ENCODE assay signal across 1 cellular context in the genomic region with DNA sequence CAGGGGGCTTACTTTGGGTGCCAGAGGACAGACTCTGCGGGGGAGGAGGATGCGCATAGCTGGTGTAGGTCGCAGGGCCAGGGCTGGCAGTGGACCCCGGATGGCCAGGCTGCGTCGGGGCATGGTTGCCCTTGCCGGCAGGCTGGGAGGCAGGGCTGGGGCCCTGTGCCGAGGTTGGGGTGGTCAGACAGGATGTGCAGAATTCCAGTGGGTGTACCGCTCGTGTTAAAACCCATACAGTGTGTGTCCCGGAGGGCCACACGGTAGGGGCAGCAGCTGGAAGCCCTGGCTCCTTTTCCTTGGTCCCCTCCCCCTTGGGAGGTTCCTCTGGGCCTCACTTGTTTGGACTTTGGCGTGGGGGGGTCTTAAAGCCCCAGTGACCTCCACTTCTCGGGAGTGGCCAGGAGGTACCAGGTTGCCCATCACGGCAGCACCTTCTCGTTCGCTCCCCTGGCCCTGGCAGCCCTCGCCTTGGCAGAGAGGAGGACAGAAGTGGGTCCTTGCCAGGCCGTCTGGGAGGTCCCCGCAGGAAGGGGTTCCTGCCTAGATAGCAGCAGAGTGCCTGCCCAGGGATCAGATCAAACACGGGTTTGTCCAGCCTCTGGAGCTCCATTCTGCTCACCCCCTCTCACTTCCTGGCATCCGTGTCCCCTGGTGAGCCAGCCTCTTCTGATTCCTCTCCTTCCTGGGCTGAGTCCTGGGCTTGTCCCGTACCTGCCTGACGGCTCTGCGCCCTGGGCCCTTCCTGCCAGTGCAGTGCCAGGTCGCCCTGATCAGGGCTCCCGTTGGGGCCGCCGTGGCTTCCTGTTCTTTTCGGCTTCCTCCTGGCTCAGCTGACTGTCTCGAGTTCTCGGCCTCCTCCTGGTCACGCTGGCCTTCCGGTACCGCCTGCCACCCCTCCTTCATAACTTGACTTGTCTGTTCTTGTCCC.
TF ChIP-seq lines count a peak whose summit lies in the region.

No MANE protein-coding gene starts in this region.

TF ChIP-seq in HepG2, 621 proteins besides CTCF, POLR2A, EP300 and RAD21 (continues in another document):
- TF ChIP-seq MED13 (CRISPR knock-in tag; IDR thresholded peaks at IDR 0.05) (0 out of 2 replicates have a peak, but pooled peaks have one; percentile 56), KLF12 (CRISPR knock-in tag; IDR thresholded peaks at IDR 0.05; ENCODE audit: borderline replicate concordance) (0 out of 2 replicates have a peak, but pooled peaks have one; percentile 39), KMT2A (CRISPR knock-in tag; IDR thresholded peaks at IDR 0.05) (0 out of 2 replicates have a peak, but pooled peaks have one; percentile 9), ETV5 (CRISPR knock-in tag; IDR thresholded peaks at IDR 0.05; ENCODE audit: borderline replicate concordance) (peak; percentile 4; the same call in 1 of the 2 replicates), TBX2 (CRISPR knock-in tag; IDR thresholded peaks at IDR 0.05; ENCODE audit: borderline replicate concordance) (0 out of 2 replicates have a peak, but pooled peaks have one; percentile 9), SOX6 (IDR thresholded peaks at IDR 0.05) (no peak), SOX6 (CRISPR knock-in tag; IDR thresholded peaks at IDR 0.05) (0 out of 2 replicates have a peak, but pooled peaks have one; percentile 38), ZNF619 (CRISPR knock-in tag; IDR thresholded peaks at IDR 0.05) (0 out of 2 replicates have a peak, but pooled peaks have one; percentile 35), SOX5 (CRISPR knock-in tag; IDR thresholded peaks at IDR 0.05; ENCODE audit: borderline replicate concordance) (no peak), ZNF567 (CRISPR knock-in tag; IDR thresholded peaks at IDR 0.05; ENCODE audit: borderline replicate concordance) (0 out of 2 replicates have a peak, but pooled peaks have one; percentile 25), ZNF350 (CRISPR knock-in tag; IDR thresholded peaks at IDR 0.05; ENCODE audit: borderline replicate concordance, low read depth) (peak; percentile 58; the same call in 1 of the 2 replicates), ZBTB3 (CRISPR knock-in tag; IDR thresholded peaks at IDR 0.05; ENCODE audit: borderline replicate concordance, low read depth) (0 out of 2 replicates have a peak, but pooled peaks have one; percentile 70), ZNF678 (CRISPR knock-in tag; IDR thresholded peaks at IDR 0.05) (0 out of 2 replicates have a peak, but pooled peaks have one; percentile 70), PCBP1 (IDR thresholded peaks at IDR 0.05; ENCODE audit: borderline replicate concordance, low read depth, low read length) (0 out of 2 replicates have a peak, but pooled peaks have one; percentile 68), MAF1 (CRISPR knock-in tag; IDR thresholded peaks at IDR 0.05; ENCODE audit: borderline replicate concordance) (0 out of 2 replicates have a peak, but pooled peaks have one; percentile 40), HNRNPLL (IDR thresholded peaks at IDR 0.05; ENCODE audit: low read depth, low read length, poor library complexity, severe bottlenecking) (peak; percentile 21), ZNF34 (CRISPR knock-in tag; IDR thresholded peaks at IDR 0.05; ENCODE audit: borderline replicate concordance) (peak; percentile 36; the same call in 1 of the 2 replicates), DNMT3B (CRISPR knock-in tag; conservative IDR thresholded peaks at IDR 0.05) (0 out of 2 replicates have a peak, but pooled peaks have one; percentile 41), NR2C2 (CRISPR knock-in tag; IDR thresholded peaks at IDR 0.05; ENCODE audit: borderline replicate concordance) (peak; percentile 48; the same call in 1 of the 2 replicates), LCORL (IDR thresholded peaks at IDR 0.05) (no peak), LCORL (CRISPR knock-in tag; IDR thresholded peaks at IDR 0.05) (peak; percentile 65), ZMYM4 (CRISPR knock-in tag; IDR thresholded peaks at IDR 0.05) (peak; percentile 17; the same call in 1 of the 2 replicates), ZBTB7B (CRISPR knock-in tag; IDR thresholded peaks at IDR 0.05) (peak; percentile 30; the same call in 1 of the 2 replicates), ZNF335 (CRISPR knock-in tag; IDR thresholded peaks at IDR 0.05) (no peak), MYC (CRISPR knock-in tag; IDR thresholded peaks at IDR 0.05; ENCODE audit: borderline replicate concordance) (0 out of 2 replicates have a peak, but pooled peaks have one; percentile 24), ZNF292 (CRISPR knock-in tag; IDR thresholded peaks at IDR 0.05; ENCODE audit: borderline replicate concordance, low read depth) (peak; percentile 26; the same call in 1 of the 2 replicates), ZNF713 (CRISPR knock-in tag; IDR thresholded peaks at IDR 0.05) (no peak)
- TF ChIP-seq, protein P1, sequence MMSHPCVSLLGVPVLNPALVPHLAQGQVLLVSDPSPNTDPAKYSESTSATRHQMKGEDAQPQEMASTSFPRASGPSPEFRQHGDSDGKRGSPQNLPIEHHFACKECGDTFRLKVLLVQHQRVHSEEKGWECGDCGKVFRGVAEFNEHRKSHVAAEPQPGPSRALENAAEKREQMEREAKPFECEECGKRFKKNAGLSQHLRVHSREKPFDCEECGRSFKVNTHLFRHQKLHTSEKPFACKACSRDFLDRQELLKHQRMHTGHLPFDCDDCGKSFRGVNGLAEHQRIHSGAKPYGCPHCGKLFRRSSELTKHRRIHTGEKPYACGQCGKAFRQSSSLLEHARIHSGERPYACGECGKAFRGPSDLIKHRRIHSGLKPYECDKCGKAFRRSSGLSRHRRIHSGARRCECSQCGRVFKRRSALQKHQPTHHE (CRISPR knock-in tag; IDR thresholded peaks at IDR 0.05; ENCODE audit: borderline replicate concordance), result no peak
- TF ChIP-seq, protein P2, sequence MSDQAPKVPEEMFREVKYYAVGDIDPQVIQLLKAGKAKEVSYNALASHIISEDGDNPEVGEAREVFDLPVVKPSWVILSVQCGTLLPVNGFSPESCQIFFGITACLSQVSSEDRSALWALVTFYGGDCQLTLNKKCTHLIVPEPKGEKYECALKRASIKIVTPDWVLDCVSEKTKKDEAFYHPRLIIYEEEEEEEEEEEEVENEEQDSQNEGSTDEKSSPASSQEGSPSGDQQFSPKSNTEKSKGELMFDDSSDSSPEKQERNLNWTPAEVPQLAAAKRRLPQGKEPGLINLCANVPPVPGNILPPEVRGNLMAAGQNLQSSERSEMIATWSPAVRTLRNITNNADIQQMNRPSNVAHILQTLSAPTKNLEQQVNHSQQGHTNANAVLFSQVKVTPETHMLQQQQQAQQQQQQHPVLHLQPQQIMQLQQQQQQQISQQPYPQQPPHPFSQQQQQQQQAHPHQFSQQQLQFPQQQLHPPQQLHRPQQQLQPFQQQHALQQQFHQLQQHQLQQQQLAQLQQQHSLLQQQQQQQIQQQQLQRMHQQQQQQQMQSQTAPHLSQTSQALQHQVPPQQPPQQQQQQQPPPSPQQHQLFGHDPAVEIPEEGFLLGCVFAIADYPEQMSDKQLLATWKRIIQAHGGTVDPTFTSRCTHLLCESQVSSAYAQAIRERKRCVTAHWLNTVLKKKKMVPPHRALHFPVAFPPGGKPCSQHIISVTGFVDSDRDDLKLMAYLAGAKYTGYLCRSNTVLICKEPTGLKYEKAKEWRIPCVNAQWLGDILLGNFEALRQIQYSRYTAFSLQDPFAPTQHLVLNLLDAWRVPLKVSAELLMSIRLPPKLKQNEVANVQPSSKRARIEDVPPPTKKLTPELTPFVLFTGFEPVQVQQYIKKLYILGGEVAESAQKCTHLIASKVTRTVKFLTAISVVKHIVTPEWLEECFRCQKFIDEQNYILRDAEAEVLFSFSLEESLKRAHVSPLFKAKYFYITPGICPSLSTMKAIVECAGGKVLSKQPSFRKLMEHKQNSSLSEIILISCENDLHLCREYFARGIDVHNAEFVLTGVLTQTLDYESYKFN (CRISPR knock-in tag; conservative IDR thresholded peaks at IDR 0.05), result peak; percentile 60
- TF ChIP-seq, protein P3, sequence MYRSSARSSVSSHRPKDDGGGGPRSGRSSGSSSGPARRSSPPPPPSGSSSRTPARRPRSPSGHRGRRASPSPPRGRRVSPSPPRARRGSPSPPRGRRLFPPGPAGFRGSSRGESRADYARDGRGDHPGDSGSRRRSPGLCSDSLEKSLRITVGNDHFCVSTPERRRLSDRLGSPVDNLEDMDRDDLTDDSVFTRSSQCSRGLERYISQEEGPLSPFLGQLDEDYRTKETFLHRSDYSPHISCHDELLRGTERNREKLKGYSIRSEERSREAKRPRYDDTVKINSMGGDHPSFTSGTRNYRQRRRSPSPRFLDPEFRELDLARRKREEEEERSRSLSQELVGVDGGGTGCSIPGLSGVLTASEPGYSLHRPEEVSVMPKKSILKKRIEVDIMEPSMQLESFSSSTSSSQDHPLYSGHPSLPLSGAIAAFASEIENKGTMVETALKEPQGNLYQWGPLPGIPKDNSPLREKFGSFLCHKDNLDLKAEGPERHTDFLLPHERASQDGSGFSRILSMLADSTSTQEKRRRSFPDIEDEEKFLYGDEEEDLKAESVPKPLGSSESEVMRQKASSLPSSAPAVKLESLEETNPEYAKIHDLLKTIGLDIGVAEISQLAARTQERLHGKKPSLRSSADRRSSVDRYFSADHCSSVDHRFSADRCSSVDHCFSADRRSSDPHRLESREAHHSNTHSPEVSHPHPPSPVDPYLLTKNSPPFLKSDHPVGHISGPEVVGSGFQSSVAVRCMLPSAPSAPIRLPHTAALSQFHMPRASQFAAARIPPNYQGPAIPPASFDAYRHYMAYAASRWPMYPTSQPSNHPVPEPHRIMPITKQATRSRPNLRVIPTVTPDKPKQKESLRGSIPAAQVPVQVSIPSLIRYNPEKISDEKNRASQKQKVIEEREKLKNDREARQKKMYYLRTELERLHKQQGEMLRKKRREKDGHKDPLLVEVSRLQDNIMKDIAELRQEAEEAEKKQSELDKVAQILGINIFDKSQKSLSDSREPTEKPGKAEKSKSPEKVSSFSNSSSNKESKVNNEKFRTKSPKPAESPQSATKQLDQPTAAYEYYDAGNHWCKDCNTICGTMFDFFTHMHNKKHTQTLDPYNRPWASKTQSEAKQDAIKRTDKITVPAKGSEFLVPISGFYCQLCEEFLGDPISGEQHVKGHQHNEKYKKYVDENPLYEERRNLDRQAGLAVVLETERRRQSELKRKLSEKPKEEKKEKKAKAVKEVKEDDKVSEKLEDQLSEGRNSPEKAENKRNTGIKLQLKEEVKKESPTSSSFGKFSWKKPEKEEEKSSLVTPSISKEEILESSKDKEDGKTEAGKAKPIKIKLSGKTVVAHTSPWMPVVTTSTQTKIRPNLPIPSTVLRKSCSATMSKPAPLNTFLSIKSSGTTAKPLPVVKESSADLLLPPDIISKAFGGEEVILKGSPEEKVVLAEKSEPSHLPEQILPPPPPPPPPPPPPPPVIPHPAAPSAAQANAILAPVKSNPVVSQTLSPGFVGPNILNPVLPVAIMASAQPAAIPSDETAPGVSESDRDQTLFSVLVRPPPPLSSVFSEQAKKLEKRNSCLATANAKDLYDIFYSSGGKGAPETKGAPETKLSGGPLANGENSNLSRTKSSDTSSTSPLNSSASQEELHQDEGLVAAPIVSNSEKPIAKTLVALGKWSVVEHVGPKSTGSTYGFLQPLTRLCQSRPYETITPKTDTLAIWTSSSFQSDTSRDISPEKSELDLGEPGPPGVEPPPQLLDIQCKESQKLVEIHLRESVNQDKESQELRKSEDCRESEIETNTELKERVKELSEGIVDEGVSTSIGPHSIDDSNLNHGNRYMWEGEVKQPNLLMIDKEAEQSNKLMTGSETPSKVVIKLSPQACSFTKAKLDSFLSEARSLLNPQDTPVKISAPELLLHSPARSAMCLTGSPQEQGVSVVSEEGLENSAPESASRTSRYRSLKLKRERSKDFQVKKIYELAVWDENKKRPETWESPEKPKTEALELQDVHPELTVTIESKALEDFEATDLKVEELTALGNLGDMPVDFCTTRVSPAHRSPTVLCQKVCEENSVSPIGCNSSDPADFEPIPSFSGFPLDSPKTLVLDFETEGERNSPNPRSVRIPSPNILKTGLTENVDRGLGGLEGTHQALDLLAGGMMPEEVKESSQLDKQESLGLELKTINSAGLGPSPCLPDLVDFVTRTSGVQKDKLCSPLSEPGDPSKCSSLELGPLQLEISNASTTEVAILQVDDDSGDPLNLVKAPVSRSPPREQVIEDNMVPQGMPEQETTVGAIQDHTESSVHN (CRISPR knock-in tag; IDR thresholded peaks at IDR 0.05), result 0 out of 2 replicates have a peak, but pooled peaks have one; percentile 24
- TF ChIP-seq, protein P4, sequence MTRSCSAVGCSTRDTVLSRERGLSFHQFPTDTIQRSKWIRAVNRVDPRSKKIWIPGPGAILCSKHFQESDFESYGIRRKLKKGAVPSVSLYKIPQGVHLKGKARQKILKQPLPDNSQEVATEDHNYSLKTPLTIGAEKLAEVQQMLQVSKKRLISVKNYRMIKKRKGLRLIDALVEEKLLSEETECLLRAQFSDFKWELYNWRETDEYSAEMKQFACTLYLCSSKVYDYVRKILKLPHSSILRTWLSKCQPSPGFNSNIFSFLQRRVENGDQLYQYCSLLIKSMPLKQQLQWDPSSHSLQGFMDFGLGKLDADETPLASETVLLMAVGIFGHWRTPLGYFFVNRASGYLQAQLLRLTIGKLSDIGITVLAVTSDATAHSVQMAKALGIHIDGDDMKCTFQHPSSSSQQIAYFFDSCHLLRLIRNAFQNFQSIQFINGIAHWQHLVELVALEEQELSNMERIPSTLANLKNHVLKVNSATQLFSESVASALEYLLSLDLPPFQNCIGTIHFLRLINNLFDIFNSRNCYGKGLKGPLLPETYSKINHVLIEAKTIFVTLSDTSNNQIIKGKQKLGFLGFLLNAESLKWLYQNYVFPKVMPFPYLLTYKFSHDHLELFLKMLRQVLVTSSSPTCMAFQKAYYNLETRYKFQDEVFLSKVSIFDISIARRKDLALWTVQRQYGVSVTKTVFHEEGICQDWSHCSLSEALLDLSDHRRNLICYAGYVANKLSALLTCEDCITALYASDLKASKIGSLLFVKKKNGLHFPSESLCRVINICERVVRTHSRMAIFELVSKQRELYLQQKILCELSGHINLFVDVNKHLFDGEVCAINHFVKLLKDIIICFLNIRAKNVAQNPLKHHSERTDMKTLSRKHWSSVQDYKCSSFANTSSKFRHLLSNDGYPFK (CRISPR knock-in tag; IDR thresholded peaks at IDR 0.05; ENCODE audit: borderline replicate concordance), result peak; percentile 35; the same call in 1 of the 2 replicates
- TF ChIP-seq, protein P5, sequence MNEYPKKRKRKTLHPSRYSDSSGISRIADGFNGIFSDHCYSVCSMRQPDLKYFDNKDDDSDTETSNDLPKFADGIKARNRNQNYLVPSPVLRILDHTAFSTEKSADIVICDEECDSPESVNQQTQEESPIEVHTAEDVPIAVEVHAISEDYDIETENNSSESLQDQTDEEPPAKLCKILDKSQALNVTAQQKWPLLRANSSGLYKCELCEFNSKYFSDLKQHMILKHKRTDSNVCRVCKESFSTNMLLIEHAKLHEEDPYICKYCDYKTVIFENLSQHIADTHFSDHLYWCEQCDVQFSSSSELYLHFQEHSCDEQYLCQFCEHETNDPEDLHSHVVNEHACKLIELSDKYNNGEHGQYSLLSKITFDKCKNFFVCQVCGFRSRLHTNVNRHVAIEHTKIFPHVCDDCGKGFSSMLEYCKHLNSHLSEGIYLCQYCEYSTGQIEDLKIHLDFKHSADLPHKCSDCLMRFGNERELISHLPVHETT (CRISPR knock-in tag; conservative IDR thresholded peaks at IDR 0.05), result no peak
- TF ChIP-seq, protein P6, sequence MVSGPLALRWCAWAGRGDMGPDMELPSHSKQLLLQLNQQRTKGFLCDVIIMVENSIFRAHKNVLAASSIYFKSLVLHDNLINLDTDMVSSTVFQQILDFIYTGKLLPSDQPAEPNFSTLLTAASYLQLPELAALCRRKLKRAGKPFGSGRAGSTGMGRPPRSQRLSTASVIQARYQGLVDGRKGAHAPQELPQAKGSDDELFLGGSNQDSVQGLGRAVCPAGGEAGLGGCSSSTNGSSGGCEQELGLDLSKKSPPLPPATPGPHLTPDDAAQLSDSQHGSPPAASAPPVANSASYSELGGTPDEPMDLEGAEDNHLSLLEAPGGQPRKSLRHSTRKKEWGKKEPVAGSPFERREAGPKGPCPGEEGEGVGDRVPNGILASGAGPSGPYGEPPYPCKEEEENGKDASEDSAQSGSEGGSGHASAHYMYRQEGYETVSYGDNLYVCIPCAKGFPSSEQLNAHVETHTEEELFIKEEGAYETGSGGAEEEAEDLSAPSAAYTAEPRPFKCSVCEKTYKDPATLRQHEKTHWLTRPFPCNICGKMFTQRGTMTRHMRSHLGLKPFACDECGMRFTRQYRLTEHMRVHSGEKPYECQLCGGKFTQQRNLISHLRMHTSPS (CRISPR knock-in tag; IDR thresholded peaks at IDR 0.05; ENCODE audit: low read depth), result peak; percentile 22; the same call in 1 of the 2 replicates
